In genomic region chr15:57607570-57608000, GRCh38 we compare ENCODE assay signal across 12 cellular contexts. TPM values are rescaled to one million over a fixed set of nuclear protein-coding genes. Genes with fewer than 3 reads are reported as not detected.
A peak's percentile ranks its signal among the peaks of the same experiment; 100 is the strongest.
DNase-seq lines count a peak whose midpoint lies in the region; ATAC-seq and TF ChIP-seq lines count a peak whose summit lies in the region.
"Had no signal": no experiment of that assay in that cellular context is flagged by ENCODE, and none has a peak within 500 bp of the region (broad histone marks: within the 10 kb centered on the region; RNA-seq: fewer than 3 reads in every experiment).

No MANE protein-coding gene starts in this region.

- TF ChIP-seq CTCF in RWPE1 (conservative IDR thresholded peaks at IDR 0.05; ENCODE audit: low read depth) (no peak), fibroblast of lung (conservative IDR thresholded peaks at IDR 0.05 in 1 of 2, IDR thresholded peaks at IDR 0.05 in 1 of 2; ENCODE audit: low read depth in 1 of 2, low read length in 2 of 2) (no peak)
- TF ChIP-seq CTCF in CD4-positive, alpha-beta T cell (IDR thresholded peaks at IDR 0.05), result no peak

- POLR2A ChIA-PET in RWPE1 (lab: Yijun Ruan, JAX; ENCODE audit: low non-redundant PET), result no interaction called here
- POLR2A ChIA-PET in CD4-positive, alpha-beta T cell (lab: Charles Lee), result no interaction called here

- no peak overlapping the region for H3K27ac Mint-ChIP-seq in CD4-positive, alpha-beta T cell
- H3K27ac Mint-ChIP-seq: stimulated activated effector memory CD8-positive, alpha-beta T cell treated with anti-CD3 and anti-CD28 coated beads, Interleukin-12 subunit alpha, Interleukin-12 subunit beta, amount 100 ng/mL, for 72 hours had no signal

- no peak overlapping the region for H3K4me3 Mint-ChIP-seq in CD4-positive, alpha-beta T cell
- H3K4me3 Mint-ChIP-seq: stimulated activated effector memory CD8-positive, alpha-beta T cell treated with anti-CD3 and anti-CD28 coated beads, Interleukin-12 subunit alpha, Interleukin-12 subunit beta, amount 100 ng/mL, for 72 hours had no signal

- no peak overlapping the region for H3K4me2 ChIP-seq in fibroblast of lung (ENCODE audit: extremely low read depth, insufficient read depth, low read length)

- H3K79me2 ChIP-seq in fibroblast of lung (ENCODE audit: control insufficient read depth, insufficient read depth, low read length), result no peaks in the 10 kb centered on the region

- H3K27me3 Mint-ChIP-seq in CD4-positive, alpha-beta T cell, result peaks cover 4% of the 10 kb centered on the region

- ATAC-seq in CD4-positive, alpha-beta T cell (ENCODE audit: poor library complexity), result no peak
- ATAC-seq in GM18517 (IDR thresholded peaks at IDR 0.05; ENCODE audit: unreplicated experiment) (no peak), HG02571 (IDR thresholded peaks at IDR 0.05; ENCODE audit: unreplicated experiment) (no peak)
- ATAC-seq: stimulated activated effector memory CD8-positive, alpha-beta T cell treated with anti-CD3 and anti-CD28 coated beads, Interleukin-12 subunit alpha, Interleukin-12 subunit beta, amount 100 ng/mL, for 72 hours had no signal

- peaks cover 2% of the 10 kb centered on the region for H3K4me1 ChIP-seq in fibroblast of lung (ENCODE audit: control insufficient read depth, extremely low read depth, insufficient read depth, low read length)
- peaks cover 67% of the 10 kb centered on the region for H3K4me1 ChIP-seq in mucosa of stomach (ENCODE audit: control insufficient read depth, insufficient read depth, low read length)

- H3K9ac ChIP-seq in fibroblast of lung (ENCODE audit: insufficient read depth, low read length), result no peak overlapping the region
- H3K9ac ChIP-seq in mucosa of stomach (ENCODE audit: low read length), result peak overlapping the region; percentile 23

- H3K36me3 Mint-ChIP-seq in CD4-positive, alpha-beta T cell (ENCODE audit: low read depth), result no peaks in the 10 kb centered on the region
- H3K36me3 Mint-ChIP-seq: stimulated activated effector memory CD8-positive, alpha-beta T cell treated with anti-CD3 and anti-CD28 coated beads, Interleukin-12 subunit alpha, Interleukin-12 subunit beta, amount 100 ng/mL, for 72 hours had no signal

- H3K9me3 ChIP-seq in fibroblast of lung (ENCODE audit: control insufficient read depth, insufficient read depth, low read depth, low read length) (no peaks in the 10 kb centered on the region), mucosa of stomach (ENCODE audit: control insufficient read depth, low read length) (no peaks in the 10 kb centered on the region)
- H3K9me3 ChIP-seq in CD4-positive, alpha-beta T cell (ENCODE audit: control insufficient read depth, low read length), result no peaks in the 10 kb centered on the region

- no peaks in the 10 kb centered on the region for H3K36me3 ChIP-seq in fibroblast of lung (ENCODE audit: control insufficient read depth, insufficient read depth, low read length)
- no peaks in the 10 kb centered on the region for H3K36me3 ChIP-seq in mucosa of stomach (ENCODE audit: control insufficient read depth, insufficient read depth, low read length)

- H4K20me1 ChIP-seq in fibroblast of lung (ENCODE audit: control insufficient read depth, extremely low read depth, insufficient read depth, low read length), result no peaks in the 10 kb centered on the region

- H3K27ac ChIP-seq in RWPE1 (peak overlapping the region; percentile 76), fibroblast of lung (ENCODE audit: insufficient read depth, low read length) (no peak overlapping the region)
- H3K27ac ChIP-seq in CD4-positive, alpha-beta T cell (ENCODE audit: low read depth, low read length), result no peak overlapping the region
- H3K27ac ChIP-seq: C4-2B had no signal

- H2AFZ ChIP-seq in fibroblast of lung (ENCODE audit: low read length), result no peak overlapping the region

- H3K27me3 ChIP-seq in fibroblast of lung (ENCODE audit: control insufficient read depth, insufficient read depth, low read length), result no peaks in the 10 kb centered on the region
- H3K27me3 ChIP-seq in mucosa of stomach (ENCODE audit: control insufficient read depth, insufficient read depth, low read length), result no peaks in the 10 kb centered on the region
- H3K27me3 ChIP-seq in CD4-positive, alpha-beta T cell (ENCODE audit: control insufficient read depth, insufficient read depth, low read length), result no peaks in the 10 kb centered on the region

- intact Hi-C loops in CD4-positive, alpha-beta T cell (cut with DNase I, micrococcal nuclease), result no loop called here

- DNase-seq in Daoy (ENCODE audit: low read depth), result peak; percentile 94
- peak; percentile 83 for DNase-seq in RWPE1 (ENCODE audit: low spot score)
- peak; percentile 42 to 80 for DNase-seq in fibroblast of lung (ENCODE audit: low read depth in 2 of 2)
- no peak for DNase-seq in CD4-positive, alpha-beta T cell
- DNase-seq in NCI-H82 (lab: John Stamatoyannopoulos, UW), result no peak
- DNase-seq: activated T-cell treated with anti-CD3 and anti-CD28 coated beads, Interleukin-2, amount 50 U/mL, for 48 hours had no signal

- CTCF ChIA-PET in RWPE1 (lab: Yijun Ruan, JAX), result interaction anchor here (2.6 kb wide), 1 partner anchor 47 kb away, joined by 9 read pairs; no protein-coding TSS in a partner anchor
- CTCF ChIA-PET in CD4-positive, alpha-beta T cell (lab: Charles Lee), result no interaction called here

- no peak overlapping the region for H3K4me3 ChIP-seq in fibroblast of lung (replicated peaks in 1 of 4; ENCODE audit: control extremely low read depth in 1 of 4, insufficient read depth in 1 of 4, low read depth in 3 of 4, low read length in 4 of 4)
- no peak overlapping the region for H3K4me3 ChIP-seq in mucosa of stomach (ENCODE audit: low read length)

- H3K4me1 Mint-ChIP-seq in CD4-positive, alpha-beta T cell (ENCODE audit: low read depth), result no peaks in the 10 kb centered on the region
- H3K4me1 Mint-ChIP-seq: stimulated activated effector memory CD8-positive, alpha-beta T cell treated with anti-CD3 and anti-CD28 coated beads, Interleukin-12 subunit alpha, Interleukin-12 subunit beta, amount 100 ng/mL, for 72 hours had no signal

- no peaks in the 10 kb centered on the region for H3K9me3 Mint-ChIP-seq in CD4-positive, alpha-beta T cell
- H3K9me3 Mint-ChIP-seq: stimulated activated effector memory CD8-positive, alpha-beta T cell treated with anti-CD3 and anti-CD28 coated beads, Interleukin-12 subunit alpha, Interleukin-12 subunit beta, amount 100 ng/mL, for 72 hours had no signal

RNA-seq across cellular contexts. Expression of gene MYZAP, which starts 15.9 kb away (rescaled TPM):
- 1.2 and 1.4 TPM in 2 replicates for total RNA-seq in Daoy (2014; rRNA removed; shearing (Covaris generic))
- 0.17 TPM in 1 of 2 replicates, not detected in the other for total RNA-seq in fibroblast of lung
- polyA plus RNA-seq in fibroblast of lung, result 0.08 TPM in 1 of 2 replicates, not detected in the other
- not detected in 2 replicates for polyA plus RNA-seq in fibroblast of lung (2012)
- polyA minus RNA-seq in fibroblast of lung (ENCODE audit: low replicate concordance), result not detected in 2 replicates
- 1 to 10 TPM in 1 of 2 experiments, under 1 TPM in 1; 0.66 to 1.1 TPM for total RNA-seq in CD4-positive, alpha-beta T cell
- total RNA-seq: T-helper 1 cell treated with Interleukin-12 subunit alpha and Interleukin-12 subunit beta and Interleukin-4 antibody, amounts not matched to agents 30 ng/mL and 1 ng/mL, for 36 hours had no signal

Comparison
In these comparisons a context has a peak if more than half of its experiments do, and no peak if none do; other contexts are left out.
1. DNase-seq: peak in Daoy (single experiment), RWPE1 (single experiment) and fibroblast of lung (2 of 2); none in CD4-positive, alpha-beta T cell (0 of 10) and NCI-H82 (single experiment).